Comparison of ENCODE assay signal across 11 cellular contexts in genomic region chr20:37529214-37529967, GRCh38. TPM values are rescaled to one million over a fixed set of nuclear protein-coding genes. Genes with fewer than 3 reads are reported as not detected.
A peak's percentile ranks its signal among the peaks of the same experiment; 100 is the strongest.
DNase-seq lines count a peak whose midpoint lies in the region; ATAC-seq and TF ChIP-seq lines count a peak whose summit lies in the region.
"Had no signal": no experiment of that assay in that cellular context is flagged by ENCODE, and none has a peak within 500 bp of the region (broad histone marks: within the 10 kb centered on the region; RNA-seq: fewer than 3 reads in every experiment).

No MANE protein-coding gene starts in this region.

- H3K27me3 ChIP-seq in Loucy (ENCODE audit: insufficient read depth, low read length, poor library complexity, severe bottlenecking): no peaks in the 10 kb centered on the region
- H3K27me3 ChIP-seq in osteoblast (ENCODE audit: insufficient read depth, low read length): no peaks in the 10 kb centered on the region
- H3K27me3 ChIP-seq: upper lobe of left lung had no signal

- H3K36me3 ChIP-seq in Loucy (ENCODE audit: insufficient read depth, low read length) (no peaks in the 10 kb centered on the region), osteoblast (ENCODE audit: insufficient read depth, low read length) (no peaks in the 10 kb centered on the region)
- H3K36me3 ChIP-seq: upper lobe of left lung had no signal

- peaks cover 26% of the 10 kb centered on the region for H4K20me1 ChIP-seq in Loucy (ENCODE audit: insufficient read depth, low read length, poor library complexity, severe bottlenecking)
- H4K20me1 ChIP-seq in osteoblast (ENCODE audit: insufficient read depth, low read length): peaks cover 25% of the 10 kb centered on the region

- peak overlapping the region; percentile 93 for H3K9ac ChIP-seq in Loucy (ENCODE audit: low read depth, low read length, poor library complexity, severe bottlenecking)

- intact Hi-C loops in activated CD4-positive, alpha-beta T cell treated with anti-CD3 and anti-CD28 coated beads, Interleukin-2, amount 10 ng/mL, durations not matched to agents 24 days and 14 days (cut with micrococcal nuclease): loop anchor here (2.0 to 10.0 kb wide), 4 partner anchors 123 to 1065 kb away; partner anchors contain the start of genes RBL1 and TGIF2

- H2AFZ ChIP-seq in Loucy (ENCODE audit: low read length) (no peak overlapping the region), osteoblast (ENCODE audit: low read length) (no peak overlapping the region)

- H3K9me3 Mint-ChIP-seq in activated CD4-positive, alpha-beta T cell treated with anti-CD3 and anti-CD28 coated beads, Interleukin-2, amount 10 ng/mL, durations not matched to agents 24 days and 14 days: no peaks in the 10 kb centered on the region
- H3K9me3 Mint-ChIP-seq in activated naive CD8-positive, alpha-beta T cell treated with anti-CD3 and anti-CD28 coated beads, Interleukin-2, amount 10 ng/mL, durations not matched to agents 7 days and 5 days: no peaks in the 10 kb centered on the region

- no peaks in the 10 kb centered on the region for H3K9me2 ChIP-seq in Loucy (replicated peaks; ENCODE audit: low read depth, low read length)

- TF ChIP-seq CTCF in Loucy (conservative IDR thresholded peaks at IDR 0.05; ENCODE audit: low read length): peak; percentile 48
- no peak for TF ChIP-seq CTCF in osteoblast (IDR thresholded peaks at IDR 0.05; ENCODE audit: extremely low read depth, low read depth, low read length)

- H3K79me2 ChIP-seq in Loucy (ENCODE audit: insufficient read depth, low read length) (peaks cover 36% of the 10 kb centered on the region), osteoblast (ENCODE audit: insufficient read depth, low read length) (peaks cover 34% of the 10 kb centered on the region)

- ATAC-seq in activated naive CD8-positive, alpha-beta T cell treated with anti-CD3 and anti-CD28 coated beads, Interleukin-2, amount 10 ng/mL, durations not matched to agents 7 days and 5 days (ENCODE audit: low read depth): no peak
- no peak for ATAC-seq in esophagus mucosa

- peaks cover 37% of the 10 kb centered on the region for H3K4me1 Mint-ChIP-seq in activated CD4-positive, alpha-beta T cell treated with anti-CD3 and anti-CD28 coated beads, Interleukin-2, amount 10 ng/mL, durations not matched to agents 24 days and 14 days
- peaks cover 36% of the 10 kb centered on the region for H3K4me1 Mint-ChIP-seq in activated naive CD8-positive, alpha-beta T cell treated with anti-CD3 and anti-CD28 coated beads, Interleukin-2, amount 10 ng/mL, durations not matched to agents 7 days and 5 days

- H3K4me2 ChIP-seq in Loucy (ENCODE audit: low read depth, low read length, poor library complexity, severe bottlenecking) (peak overlapping the region; percentile 98), osteoblast (ENCODE audit: insufficient read depth, low read length) (peak overlapping the region; percentile 97)

- POLR2A ChIA-PET in activated naive CD8-positive, alpha-beta T cell treated with anti-CD3 and anti-CD28 coated beads, Interleukin-2, amount 10 ng/mL, durations not matched to agents 7 days and 5 days (lab: Charles Lee): interaction anchor here (1.0 to 1.3 kb wide), 2 partner anchors 265 to 340 kb away, joined by 3 to 4 read pairs; no protein-coding TSS in a partner anchor

- H3K4me3 ChIP-seq in Loucy (ENCODE audit: low read length, poor library complexity, severe bottlenecking) (peak overlapping the region; percentile 99), osteoblast (ENCODE audit: insufficient read depth, low read length) (no peak overlapping the region)

- H3K9me3 ChIP-seq in Loucy (ENCODE audit: insufficient read depth, low read depth, low read length): no peaks in the 10 kb centered on the region
- H3K9me3 ChIP-seq in osteoblast (ENCODE audit: low read depth, low read length): no peaks in the 10 kb centered on the region
- H3K9me3 ChIP-seq: upper lobe of left lung had no signal

- peak overlapping the region; percentile 19 for H3K4me3 Mint-ChIP-seq in activated CD4-positive, alpha-beta T cell treated with anti-CD3 and anti-CD28 coated beads, Interleukin-2, amount 10 ng/mL, durations not matched to agents 24 days and 14 days
- peak overlapping the region; percentile 8 for H3K4me3 Mint-ChIP-seq in activated naive CD8-positive, alpha-beta T cell treated with anti-CD3 and anti-CD28 coated beads, Interleukin-2, amount 10 ng/mL, durations not matched to agents 7 days and 5 days

- H3K4me1 ChIP-seq in Loucy (ENCODE audit: insufficient read depth, low read length, poor library complexity, severe bottlenecking) (peaks cover 39% of the 10 kb centered on the region), osteoblast (ENCODE audit: insufficient read depth, low read length) (peaks cover 30% of the 10 kb centered on the region)

- no peak overlapping the region for H3K27ac ChIP-seq in osteoblast (ENCODE audit: low read depth, low read length)

- H3K36me3 Mint-ChIP-seq in activated CD4-positive, alpha-beta T cell treated with anti-CD3 and anti-CD28 coated beads, Interleukin-2, amount 10 ng/mL, durations not matched to agents 24 days and 14 days (ENCODE audit: low read depth): peaks cover 7% of the 10 kb centered on the region
- H3K36me3 Mint-ChIP-seq in activated naive CD8-positive, alpha-beta T cell treated with anti-CD3 and anti-CD28 coated beads, Interleukin-2, amount 10 ng/mL, durations not matched to agents 7 days and 5 days: no peaks in the 10 kb centered on the region

- DNase-seq in activated CD4-positive, alpha-beta T cell treated with anti-CD3 and anti-CD28 coated beads, Interleukin-2, amount 10 ng/mL, durations not matched to agents 24 days and 14 days: no peak
- no peak for DNase-seq in activated CD4-positive, alpha-beta T cell treated with anti-CD3 and anti-CD28 coated beads, Interleukin-2, amount 50 U/mL, for 4 hours
- no peak for DNase-seq in activated naive CD8-positive, alpha-beta T cell treated with anti-CD3 and anti-CD28 coated beads, Interleukin-2, amount 10 ng/mL, durations not matched to agents 7 days and 5 days
- DNase-seq in osteoblast (ENCODE audit: insufficient read length, low spot score, missing footprints) (no peak), GM03348 (ENCODE audit: low spot score) (no peak), NCI-H1694 (lab: John Stamatoyannopoulos, UW) (no peak)
- DNase-seq: amygdala, NCI-H226, upper lobe of left lung had no signal

- peaks cover 5% of the 10 kb centered on the region for H3K27me3 Mint-ChIP-seq in activated CD4-positive, alpha-beta T cell treated with anti-CD3 and anti-CD28 coated beads, Interleukin-2, amount 10 ng/mL, durations not matched to agents 24 days and 14 days
- peaks cover 2% of the 10 kb centered on the region for H3K27me3 Mint-ChIP-seq in activated naive CD8-positive, alpha-beta T cell treated with anti-CD3 and anti-CD28 coated beads, Interleukin-2, amount 10 ng/mL, durations not matched to agents 7 days and 5 days

- peak overlapping the region; percentile 13 for H3K27ac Mint-ChIP-seq in activated CD4-positive, alpha-beta T cell treated with anti-CD3 and anti-CD28 coated beads, Interleukin-2, amount 10 ng/mL, durations not matched to agents 24 days and 14 days
- no peak overlapping the region for H3K27ac Mint-ChIP-seq in activated naive CD8-positive, alpha-beta T cell treated with anti-CD3 and anti-CD28 coated beads, Interleukin-2, amount 10 ng/mL, durations not matched to agents 7 days and 5 days

- no peaks in the 10 kb centered on the region for H3F3A ChIP-seq in Loucy (ENCODE audit: low read depth)

RNA-seq across cellular contexts. Expression of gene BLCAP, which starts 1.7 kb away (rescaled TPM):
- 31.7 and 31.9 TPM in 2 replicates for total RNA-seq in activated CD4-positive, alpha-beta T cell treated with anti-CD3 and anti-CD28 coated beads, Interleukin-2, amount 10 ng/mL, durations not matched to agents 24 days and 14 days
- total RNA-seq in activated naive CD8-positive, alpha-beta T cell treated with anti-CD3 and anti-CD28 coated beads, Interleukin-2, amount 10 ng/mL, durations not matched to agents 7 days and 5 days: 10 to 100 TPM; 51.0 to 54.6 TPM
- total RNA-seq in osteoblast (35.4 and 39.1 TPM in 2 replicates), esophagus mucosa (66.1 TPM)

RNA-seq across cellular contexts. Expression of gene NNAT, which starts 8.3 kb away (rescaled TPM):
- total RNA-seq in activated CD4-positive, alpha-beta T cell treated with anti-CD3 and anti-CD28 coated beads, Interleukin-2, amount 10 ng/mL, durations not matched to agents 24 days and 14 days: 0.16 TPM in 1 of 2 replicates, not detected in the other
- total RNA-seq in activated naive CD8-positive, alpha-beta T cell treated with anti-CD3 and anti-CD28 coated beads, Interleukin-2, amount 10 ng/mL, durations not matched to agents 7 days and 5 days: under 1 TPM in 1 of 2 experiments, not detected in 1; 0.58 TPM
- not detected in 2 replicates for total RNA-seq in osteoblast
- 0.28 TPM for total RNA-seq in esophagus mucosa
